Comparison of ENCODE assay signal across 1 cellular context in genomic region chr6:163459007-163459406, GRCh38.
TF ChIP-seq lines count a peak whose summit lies in the region.

No MANE protein-coding gene starts in this region.

TF ChIP-seq in GM12878, 131 proteins besides CTCF, POLR2A, EP300 and RAD21 (continued from another document):
- TF ChIP-seq NRF1 (conservative IDR thresholded peaks at IDR 0.05; ENCODE audit: low read depth, low read length): no peak
- no peak for TF ChIP-seq MYB (IDR thresholded peaks at IDR 0.05; ENCODE audit: borderline replicate concordance, low read depth, low read length)
- no peak for TF ChIP-seq CREB1 (IDR thresholded peaks at IDR 0.05; ENCODE audit: low read depth)
- no peak for TF ChIP-seq SIN3A (IDR thresholded peaks at IDR 0.05; ENCODE audit: low read depth, low read length)
- TF ChIP-seq POLR2AphosphoS5 (IDR thresholded peaks at IDR 0.05; ENCODE audit: low read length): no peak
- TF ChIP-seq KLF5 (IDR thresholded peaks at IDR 0.05; ENCODE audit: partially characterized antibody): no peak
- TF ChIP-seq ZBED1 (IDR thresholded peaks at IDR 0.05; ENCODE audit: borderline replicate concordance): no peak
